16 cellular contexts compared by ENCODE assay signal in genomic region chr19:48989701-48990291, GRCh38. TPM values are rescaled to one million over a fixed set of nuclear protein-coding genes. Genes with fewer than 3 reads are reported as not detected.
DNase-seq lines count a peak whose midpoint lies in the region; ATAC-seq and TF ChIP-seq lines count a peak whose summit lies in the region.
"Had no signal": no experiment of that assay in that cellular context is flagged by ENCODE, and none has a peak within 500 bp of the region (broad histone marks: within the 10 kb centered on the region; RNA-seq: fewer than 3 reads in every experiment).

No MANE protein-coding gene starts in this region.

- no peak overlapping the region for H3K4me3 ChIP-seq in ascending aorta
- H3K4me3 ChIP-seq in tibial artery: no peak overlapping the region
- H3K4me3 ChIP-seq: GM23338 had no signal

- H3K27me3 ChIP-seq in ascending aorta: no peaks in the 10 kb centered on the region
- H3K27me3 ChIP-seq in tibial artery: no peaks in the 10 kb centered on the region

- no peak for ATAC-seq in Right ventricle myocardium inferior
- ATAC-seq in GM18858 (IDR thresholded peaks at IDR 0.05; ENCODE audit: unreplicated experiment): no peak
- ATAC-seq: GM23338 had no signal

- H3K36me3 ChIP-seq in ascending aorta: peaks cover 34 to 46% of the 10 kb centered on the region in 2 donors
- peaks cover 24 to 51% (median 34%) of the 10 kb centered on the region in 3 donors for H3K36me3 ChIP-seq in tibial artery

- H3K4me1 ChIP-seq in ascending aorta: peaks cover 21 to 25% of the 10 kb centered on the region in 2 donors
- H3K4me1 ChIP-seq in tibial artery: peaks cover 0 to 36% (median 32%) of the 10 kb centered on the region in 4 donors
- H3K4me1 ChIP-seq: parathyroid adenoma had no signal

- H3K9me3 ChIP-seq in ascending aorta (no peaks in the 10 kb centered on the region), tibial artery (no peaks in the 10 kb centered on the region)

- no peak for TF ChIP-seq CTCF in ascending aorta (IDR thresholded peaks at IDR 0.05)
- TF ChIP-seq CTCF in tibial artery (IDR thresholded peaks at IDR 0.05): no peak

- peak overlapping the region; percentile 24 to 94 for H3K27ac ChIP-seq in ascending aorta
- H3K27ac ChIP-seq in tibial artery: peak overlapping the region; percentile 16 to 98
- H3K27ac ChIP-seq: parathyroid adenoma had no signal

- DNase-seq in Right ventricle myocardium inferior (ENCODE audit: missing footprints): peak; percentile 76
- no peak for DNase-seq in cardiac septum (ENCODE audit: low spot score)
- no peak for DNase-seq in ascending aorta (ENCODE audit: low spot score in 2 of 2)
- peak; percentile 66 for DNase-seq in medulla oblongata (ENCODE audit: extremely low spot score)
- DNase-seq in tibial artery: no peak
- DNase-seq in NCI-H128 (lab: John Stamatoyannopoulos, UW; ENCODE audit: unreplicated experiment): no peak
- DNase-seq in activated CD8-positive, alpha-beta memory T cell treated with anti-CD3 and anti-CD28 coated beads for 24 hours: no peak
- DNase-seq: activated CD4-positive, alpha-beta memory T cell treated with anti-CD3 and anti-CD28 coated beads for 36 hours; NCI-H187; NCI-H526 had no signal

- intact Hi-C loops in Right ventricle myocardium inferior (cut with DNase I): no loop called here
- intact Hi-C loops in cardiac septum (cut with DNase I): loop anchor here (5.0 to 10.0 kb wide), 2 partner anchors 158 to 215 kb away; no protein-coding TSS in a partner anchor
- intact Hi-C loops in ascending aorta (cut with DNase I): loop anchor here (5.0 kb wide), 1 partner anchor 158 kb away; no protein-coding TSS in a partner anchor
- intact Hi-C loops in tibial artery (cut with DNase I; ENCODE audit: low total_unique reads): loop anchor here (10.0 kb wide), 1 partner anchor 345 kb away; the partner anchor contains the start of gene CA11

RNA-seq across cellular contexts. Expression of gene GYS1, which starts 3.3 kb away (rescaled TPM):
- total RNA-seq in Right ventricle myocardium inferior (99.1 TPM), cardiac septum (175 TPM), ascending aorta (21.8 TPM)

RNA-seq across cellular contexts. Expression of gene RUVBL2, which starts 3.9 kb away (rescaled TPM):
- 46.8 TPM for total RNA-seq in Right ventricle myocardium inferior
- 39.2 TPM for total RNA-seq in cardiac septum
- total RNA-seq in ascending aorta: 106 TPM

RNA-seq across cellular contexts. Expression of gene FTL, which starts 24.7 kb away (rescaled TPM):
- total RNA-seq in Right ventricle myocardium inferior: 1,007 TPM
- 827 TPM for total RNA-seq in cardiac septum
- total RNA-seq in ascending aorta: 7,736 TPM

RNA-seq across cellular contexts. Expression of gene LHB, which starts 27.1 kb away (rescaled TPM):
- total RNA-seq in Right ventricle myocardium inferior (not detected), cardiac septum (not detected), ascending aorta (not detected)
- total RNA-seq: fibroblast of lung; GM23338; mesenteric fat pad; T-helper 2 cell treated with Interferon-gamma antibody and Interleukin-4, amounts not matched to agents 100 ng/mL and 5 ng/mL, for 36 hours had no signal

RNA-seq across cellular contexts. Expression of gene CGB3, which starts 34.3 kb away (rescaled TPM):
- total RNA-seq in Right ventricle myocardium inferior (not detected), cardiac septum (not detected), ascending aorta (not detected)
- total RNA-seq: activated CD4-positive, alpha-beta memory T cell treated with anti-CD3 and anti-CD28 coated beads for 36 hours; fibroblast of lung; GM23338; mesenteric fat pad; T-helper 2 cell treated with Interferon-gamma antibody and Interleukin-4, amounts not matched to agents 100 ng/mL and 5 ng/mL, for 36 hours had no signal

Comparison
In these comparisons a context has a peak if more than half of its experiments do, and no peak if none do; other contexts are left out.
1. DNase-seq: peak in Right ventricle myocardium inferior (single experiment) and medulla oblongata (single experiment); none in cardiac septum (single experiment), ascending aorta (0 of 2), tibial artery (0 of 2), NCI-H128 (single experiment) and activated CD8-positive, alpha-beta memory T cell treated with anti-CD3 and anti-CD28 coated beads for 24 hours (single experiment).